15 cellular contexts compared by ENCODE assay signal in genomic region chr15:94023520-94023919, GRCh38.
DNase-seq lines count a peak whose midpoint lies in the region; ATAC-seq, FAIRE-seq and TF ChIP-seq lines count a peak whose summit lies in the region.
"Had no signal": no experiment of that assay in that cellular context is flagged by ENCODE, and none has a peak within 500 bp of the region (broad histone marks: within the 10 kb centered on the region; RNA-seq: fewer than 3 reads in every experiment).

No MANE protein-coding gene starts in this region.

- intact Hi-C loops in left ventricle myocardium superior (cut with micrococcal nuclease), result no loop called here
- intact Hi-C loops in esophagus muscularis mucosa (cut with DNase I), result loop anchor here (10.0 kb wide), 1 partner anchor 61 kb away; no protein-coding TSS in a partner anchor

- no peak for FAIRE-seq in HTR-8/SVneo (lab: Jason Lieb, UNC)

- no peak for TF ChIP-seq EP300 in esophagus muscularis mucosa (IDR thresholded peaks at IDR 0.05)

- H3K4me3 ChIP-seq in right atrium auricular region, result no peak overlapping the region
- H3K4me3 ChIP-seq in esophagus muscularis mucosa, result no peak overlapping the region
- H3K4me3 ChIP-seq: PC-9 had no signal

- H3K9me3 ChIP-seq in right atrium auricular region, result no peaks in the 10 kb centered on the region
- no peaks in the 10 kb centered on the region for H3K9me3 ChIP-seq in esophagus muscularis mucosa
- H3K9me3 ChIP-seq: Caco-2 had no signal

- TF ChIP-seq CTCF in right atrium auricular region (IDR thresholded peaks at IDR 0.05) (no peak), esophagus muscularis mucosa (IDR thresholded peaks at IDR 0.05) (no peak)

- no peak for TF ChIP-seq POLR2A in esophagus muscularis mucosa (IDR thresholded peaks at IDR 0.05; ENCODE audit: low read depth)

- no peaks in the 10 kb centered on the region for H3K36me3 ChIP-seq in right atrium auricular region
- H3K36me3 ChIP-seq in esophagus muscularis mucosa, result no peaks in the 10 kb centered on the region

- no peaks in the 10 kb centered on the region for H3K4me1 ChIP-seq in right atrium auricular region
- peaks cover 0 to 72% (median 68%) of the 10 kb centered on the region in 4 donors for H3K4me1 ChIP-seq in esophagus muscularis mucosa

- H3K27ac ChIP-seq in right atrium auricular region (no peak overlapping the region), esophagus muscularis mucosa (replicated peaks in 1 of 4) (peak overlapping the region; percentile 63 to 81 (median 78))
- H3K27ac ChIP-seq: PC-9 had no signal

- 12% methylated on average over 3 of the region's 3 CpGs for whole genome bisulfite sequencing in esophagus muscularis mucosa

- peak; percentile 37 for DNase-seq in left ventricle myocardium superior
- DNase-seq in right atrium auricular region (ENCODE audit: low spot score), result no peak
- no peak for DNase-seq in esophagus muscularis mucosa (ENCODE audit: extremely low spot score)
- peak; percentile 28 for DNase-seq in medulla oblongata (ENCODE audit: extremely low spot score)
- no peak for DNase-seq in activated naive CD4-positive, alpha-beta T cell treated with Interleukin-2 at 50 U/mL for 16 hours
- DNase-seq in HTR-8/SVneo (ENCODE audit: insufficient read length, low spot score), result no peak
- DNase-seq: Caco-2, MV-4-11, NCI-H146, NCI-H2107, NCI-H748 treated with DMSO at 0.1 percent for 48 hours, PC-9 had no signal

- ATAC-seq in left ventricle myocardium superior, result peak; percentile 70
- ATAC-seq in HG02885 (IDR thresholded peaks at IDR 0.05; ENCODE audit: poor library complexity, unreplicated experiment), result no peak
- ATAC-seq in HG03280 (IDR thresholded peaks at IDR 0.05; ENCODE audit: unreplicated experiment), result no peak
- ATAC-seq: HCT116 had no signal

- H3K27me3 ChIP-seq in right atrium auricular region, result no peaks in the 10 kb centered on the region
- no peaks in the 10 kb centered on the region for H3K27me3 ChIP-seq in esophagus muscularis mucosa

Comparison
In these comparisons a context has a peak if more than half of its experiments do, and no peak if none do; other contexts are left out.
1. DNase-seq: peak in left ventricle myocardium superior (single experiment) and medulla oblongata (single experiment); none in right atrium auricular region (single experiment), esophagus muscularis mucosa (single experiment), activated naive CD4-positive, alpha-beta T cell treated with Interleukin-2 at 50 U/mL for 16 hours (single experiment) and HTR-8/SVneo (single experiment).
2. H3K27ac ChIP-seq: peak in esophagus muscularis mucosa (4 of 4); none in right atrium auricular region (0 of 2).